In genomic region chr1:56441586-56441985, GRCh38 we compare ENCODE assay signal across 21 cellular contexts.
DNase-seq lines count a peak whose midpoint lies in the region; ATAC-seq and TF ChIP-seq lines count a peak whose summit lies in the region.
"Had no signal": no experiment of that assay in that cellular context is flagged by ENCODE, and none has a peak within 500 bp of the region (broad histone marks: within the 10 kb centered on the region; RNA-seq: fewer than 3 reads in every experiment).

No MANE protein-coding gene starts in this region.

- no peak overlapping the region for H3K4me2 ChIP-seq in mesenchymal stem cell (ENCODE audit: low read length, poor library complexity, severe bottlenecking)
- H3K4me2 ChIP-seq: BLaER1, GM23338 had no signal

- peak overlapping the region; percentile 22 for H3K27ac Mint-ChIP-seq in Caco-2 (ENCODE audit: unreplicated experiment)
- H3K27ac Mint-ChIP-seq: B cell; CD4-positive, alpha-beta T cell; CD8-positive, alpha-beta memory T cell; GM23338; HFFc6 had no signal

- H3K4me1 ChIP-seq in Caco-2 (peaks cover 50% of the 10 kb centered on the region), mesenchymal stem cell (ENCODE audit: control insufficient read depth, insufficient read depth, low read depth, low read length) (no peaks in the 10 kb centered on the region)
- H3K4me1 ChIP-seq: BLaER1 had no signal

- no peak overlapping the region for H3K27ac ChIP-seq in mesenchymal stem cell (ENCODE audit: low read length, poor library complexity, severe bottlenecking)
- H3K27ac ChIP-seq: BLaER1, C4-2B had no signal

- no peak overlapping the region for H3K14ac ChIP-seq in mesenchymal stem cell (ENCODE audit: low read length in 2 of 2)

- no peak overlapping the region for H3K9ac ChIP-seq in mesenchymal stem cell (ENCODE audit: low read length)
- H3K9ac ChIP-seq: BLaER1 had no signal

- H3K27me3 ChIP-seq in Caco-2 (replicated peaks; ENCODE audit: control insufficient read depth, insufficient read depth, low read length) (no peaks in the 10 kb centered on the region), mesenchymal stem cell (ENCODE audit: control insufficient read depth in 1 of 2, insufficient read depth in 1 of 2, low read length in 2 of 2) (peaks cover 0 to 8% of the 10 kb centered on the region in 2 experiments)
- H3K27me3 ChIP-seq: BLaER1 had no signal

- no peaks in the 10 kb centered on the region for H3K36me3 ChIP-seq in Caco-2 (ENCODE audit: control insufficient read depth, insufficient read depth, low read length)
- H3K36me3 ChIP-seq in mesenchymal stem cell (ENCODE audit: control insufficient read depth in 1 of 2, insufficient read depth in 2 of 2, low read depth in 1 of 2, low read length in 2 of 2): no peaks in the 10 kb centered on the region
- H3K36me3 ChIP-seq: BLaER1, HAP-1 had no signal

- H3K36me3 Mint-ChIP-seq in Caco-2 (ENCODE audit: insufficient read depth, unreplicated experiment): peaks cover 5% of the 10 kb centered on the region
- H3K36me3 Mint-ChIP-seq: CD8-positive, alpha-beta memory T cell had no signal

- BruUV-seq in Caco-2 (replicated peaks; lab: Mats Ljungman, UMichigan): no TSS peak

- no peak overlapping the region for H2BK12ac ChIP-seq in mesenchymal stem cell (ENCODE audit: low read length in 2 of 2)

- 96% methylated on average over 2 of the region's 3 CpGs for WGBS in mesenchymal stem cell

- H3K9me3 Mint-ChIP-seq in Caco-2 (ENCODE audit: unreplicated experiment): no peaks in the 10 kb centered on the region
- H3K9me3 Mint-ChIP-seq: CD4-positive, alpha-beta T cell; CD8-positive, alpha-beta memory T cell; GM23338; HFFc6 had no signal

- H3K79me1 ChIP-seq in mesenchymal stem cell (replicated peaks; ENCODE audit: low read length, poor library complexity, severe bottlenecking): no peaks in the 10 kb centered on the region

- no peaks in the 10 kb centered on the region for H3K27me3 Mint-ChIP-seq in Caco-2 (ENCODE audit: insufficient read depth, unreplicated experiment)
- H3K27me3 Mint-ChIP-seq: B cell; CD8-positive, alpha-beta memory T cell had no signal

- intact Hi-C loops in Caco-2 (cut with micrococcal nuclease; ENCODE audit: unreplicated experiment): no loop called here

- CTCF ChIA-PET in Caco-2 (lab: Charles Lee): no interaction called here

- no peak overlapping the region for H3K18ac ChIP-seq in mesenchymal stem cell (ENCODE audit: low read depth in 1 of 2, low read length in 2 of 2)

- H2AK5ac ChIP-seq in mesenchymal stem cell (ENCODE audit: low read length, severe bottlenecking): no peak overlapping the region

- no peak overlapping the region for H3K4me3 Mint-ChIP-seq in Caco-2 (ENCODE audit: unreplicated experiment)
- H3K4me3 Mint-ChIP-seq: B cell; CD4-positive, alpha-beta T cell; CD8-positive, alpha-beta memory T cell; GM23338; HFFc6 had no signal

- peak overlapping the region; percentile 10 for H4K8ac ChIP-seq in mesenchymal stem cell (ENCODE audit: low read length)

- H3K4me1 Mint-ChIP-seq in Caco-2 (ENCODE audit: low read depth, unreplicated experiment): peaks cover 17% of the 10 kb centered on the region
- H3K4me1 Mint-ChIP-seq: CD8-positive, alpha-beta memory T cell had no signal

- no peaks in the 10 kb centered on the region for H3K9me3 ChIP-seq in Caco-2
- no peaks in the 10 kb centered on the region for H3K9me3 ChIP-seq in mesenchymal stem cell (ENCODE audit: control insufficient read depth, low read length)
- H3K9me3 ChIP-seq: BLaER1, HAP-1 had no signal

- H3K4me3 ChIP-seq in Caco-2 (ENCODE audit: low read depth, low read length) (no peak overlapping the region), mesenchymal stem cell (ENCODE audit: insufficient read depth in 1 of 2, low read depth in 1 of 2, low read length in 2 of 2) (no peak overlapping the region)
- H3K4me3 ChIP-seq: BLaER1, GM12878, GM23338, HAP-1 had no signal

- DNase-seq in NOMO-1 treated with DMSO at 0.1 percent for 48 hours (lab: John Stamatoyannopoulos, UW; ENCODE audit: unreplicated experiment) (peak; percentile 5), NOMO-1 treated with dmso at 0.1 percent for 144 hours (lab: John Stamatoyannopoulos, UW; ENCODE audit: unreplicated experiment) (no peak), Caco-2 (no peak), mesenchymal stem cell (no peak), Ammon's horn (ENCODE audit: low spot score) (no peak)
- no peak for DNase-seq in activated CD4-positive, alpha-beta T cell treated with anti-CD3 and anti-CD28 coated beads, Interleukin-2, amount 50 U/mL, for 48 hours
- DNase-seq: 8988T; Calu3; CD4-positive, alpha-beta T cell; CD8-positive, alpha-beta memory T cell; DMS79; EL; GDM1; HFFc6 had no signal

- H2BK5ac ChIP-seq in mesenchymal stem cell (ENCODE audit: low read depth, low read length, poor library complexity, severe bottlenecking): no peak overlapping the region

- H2BK15ac ChIP-seq in mesenchymal stem cell (ENCODE audit: low read depth, poor library complexity, severe bottlenecking): no peak overlapping the region

- POLR2A ChIA-PET in Caco-2 (lab: Charles Lee): no interaction called here

- no peak for TF ChIP-seq CTCF in Caco-2 (IDR thresholded peaks at IDR 0.05; ENCODE audit: insufficient read depth in 1 of 2, low read depth in 1 of 2, low read length in 1 of 2, severe bottlenecking in 1 of 2, unreplicated experiment in 1 of 2)

- ATAC-seq in GM18861 (IDR thresholded peaks at IDR 0.05; ENCODE audit: unreplicated experiment): no peak
- ATAC-seq: GM12878, GM23338 had no signal

- no peak overlapping the region for H4K91ac ChIP-seq in mesenchymal stem cell (ENCODE audit: low read length)

- H3K23ac ChIP-seq in mesenchymal stem cell (ENCODE audit: low read length in 2 of 2): no peak overlapping the region

- H2BK120ac ChIP-seq in mesenchymal stem cell (ENCODE audit: low read depth, low read length): no peak overlapping the region

- H3K4ac ChIP-seq in mesenchymal stem cell (ENCODE audit: low read depth in 1 of 2, low read length in 2 of 2): no peak overlapping the region

- H2AFZ ChIP-seq in mesenchymal stem cell (ENCODE audit: low read depth, low read length): no peak overlapping the region
- H2AFZ ChIP-seq: GM23338 had no signal
